8 cellular contexts compared by ENCODE assay signal in genomic region chr6:26305097-26305841, GRCh38. TPM values are rescaled to one million over a fixed set of nuclear protein-coding genes. Genes with fewer than 3 reads are reported as not detected.
DNase-seq lines count a peak whose midpoint lies in the region; ATAC-seq and TF ChIP-seq lines count a peak whose summit lies in the region.

No MANE protein-coding gene starts in this region.

- peak overlapping the region; percentile 38 for H3K4me2 ChIP-seq in BLaER1

- peaks cover 0 to 2% of the 10 kb centered on the region in 2 donors for H3K36me3 Mint-ChIP-seq in activated T-cell treated with anti-CD3 and anti-CD28 coated beads, Interleukin-2, amount 50 U/mL, for 72 hours (ENCODE audit: insufficient read depth in 2 of 2)
- H3K36me3 Mint-ChIP-seq in nephron progenitor cell (ENCODE audit: low read depth) = no peaks in the 10 kb centered on the region

- H3K4me1 Mint-ChIP-seq in activated T-cell treated with anti-CD3 and anti-CD28 coated beads, Interleukin-2, amount 50 U/mL, for 72 hours (ENCODE audit: low read depth) = peaks cover 67% of the 10 kb centered on the region
- peaks cover 13% of the 10 kb centered on the region for H3K4me1 Mint-ChIP-seq in nephron progenitor cell

- H3K9me3 Mint-ChIP-seq in activated T-cell treated with anti-CD3 and anti-CD28 coated beads, Interleukin-2, amount 50 U/mL, for 72 hours = no peaks in the 10 kb centered on the region
- no peaks in the 10 kb centered on the region for H3K9me3 Mint-ChIP-seq in nephron progenitor cell

- H3K9me3 ChIP-seq in BLaER1 = no peaks in the 10 kb centered on the region
- no peaks in the 10 kb centered on the region for H3K9me3 ChIP-seq in tibial nerve

- H3K9ac ChIP-seq in BLaER1 = no peak overlapping the region

- TF ChIP-seq POLR2A in tibial nerve (IDR thresholded peaks at IDR 0.05) = no peak

- H3K27ac ChIP-seq in BLaER1 = no peak overlapping the region
- H3K27ac ChIP-seq in tibial nerve = peak overlapping the region; percentile 28 to 89 (median 76)

- TF ChIP-seq CTCF in fibroblast of mammary gland (conservative IDR thresholded peaks at IDR 0.05; ENCODE audit: control insufficient read depth, insufficient read depth, low read depth, low read length) (no peak), nephron progenitor cell (IDR thresholded peaks at IDR 0.05) (no peak), tibial nerve (IDR thresholded peaks at IDR 0.05) (no peak)

- H4K20me1 ChIP-seq in BLaER1 = no peaks in the 10 kb centered on the region

- H3K4me3 Mint-ChIP-seq in activated T-cell treated with anti-CD3 and anti-CD28 coated beads, Interleukin-2, amount 50 U/mL, for 72 hours = peak overlapping the region; percentile 82 to 93
- peak overlapping the region; percentile 92 for H3K4me3 Mint-ChIP-seq in nephron progenitor cell

- no peaks in the 10 kb centered on the region for H3K27me3 ChIP-seq in BLaER1
- H3K27me3 ChIP-seq in tibial nerve = no peaks in the 10 kb centered on the region

- no peaks in the 10 kb centered on the region for H3K4me1 ChIP-seq in BLaER1
- peaks cover 0 to 5% (median 0%) of the 10 kb centered on the region in 4 donors for H3K4me1 ChIP-seq in tibial nerve

- H3K27ac Mint-ChIP-seq in activated T-cell treated with anti-CD3 and anti-CD28 coated beads, Interleukin-2, amount 50 U/mL, for 72 hours = peak overlapping the region; percentile 99
- peak overlapping the region; percentile 92 for H3K27ac Mint-ChIP-seq in nephron progenitor cell

- no peaks in the 10 kb centered on the region for H3K27me3 Mint-ChIP-seq in activated T-cell treated with anti-CD3 and anti-CD28 coated beads, Interleukin-2, amount 50 U/mL, for 72 hours (ENCODE audit: low read depth)
- peaks cover 5% of the 10 kb centered on the region for H3K27me3 Mint-ChIP-seq in nephron progenitor cell (ENCODE audit: low read depth, poor library complexity)

- 22 to 24% methylated on average over 22 of the region's 22 CpGs for WGBS in tibial nerve, 2 donors

- no peaks in the 10 kb centered on the region for H3K36me3 ChIP-seq in BLaER1
- no peaks in the 10 kb centered on the region for H3K36me3 ChIP-seq in tibial nerve

- TF ChIP-seq EP300 in tibial nerve (IDR thresholded peaks at IDR 0.05) = peak in 1 of 2 donors; percentile 6

- peak; percentile 82 for DNase-seq in NCI-H748 (lab: John Stamatoyannopoulos, UW; ENCODE audit: unreplicated experiment)
- DNase-seq in activated T-cell treated with anti-CD3 and anti-CD28 coated beads, Interleukin-2, amount 50 U/mL, for 72 hours = peak; percentile 71 to 73
- peak; percentile 87 for DNase-seq in fibroblast of mammary gland (ENCODE audit: low read depth)
- DNase-seq in nephron progenitor cell = peak; percentile 73
- peak in 1 of 2 donors; percentile 62 for DNase-seq in tibial nerve (ENCODE audit: low spot score in 2 of 2)
- DNase-seq in T1000 (lab: John Stamatoyannopoulos, UW) = no peak

- peak; percentile 35 for ATAC-seq in GM21737 (IDR thresholded peaks at IDR 0.05; ENCODE audit: unreplicated experiment)
- ATAC-seq in activated T-cell treated with anti-CD3 and anti-CD28 coated beads, Interleukin-2, amount 50 U/mL, for 72 hours (replicated peaks in 1 of 2) = peak; percentile 65 to 68

- H3K4me3 ChIP-seq in BLaER1 (peak overlapping the region; percentile 56), fibroblast of mammary gland (ENCODE audit: control insufficient read depth, low read depth, low read length) (peak overlapping the region; percentile 58), tibial nerve (peak overlapping the region; percentile 33 to 56 (median 38))

RNA-seq across cellular contexts. Expression of gene BTN3A2, which starts 59.7 kb away (rescaled TPM):
- 10 to 100 TPM; 51.9 to 72.0 TPM for total RNA-seq in activated T-cell treated with anti-CD3 and anti-CD28 coated beads, Interleukin-2, amount 50 U/mL, for 72 hours
- total RNA-seq in tibial nerve = 10 to 100 TPM in 3 of 4 donors, 1 to 10 TPM in 1; 8.4 to 14.0 (median 12.1) TPM
